ENCODE assay signal across 27 cellular contexts in the genomic region with DNA sequence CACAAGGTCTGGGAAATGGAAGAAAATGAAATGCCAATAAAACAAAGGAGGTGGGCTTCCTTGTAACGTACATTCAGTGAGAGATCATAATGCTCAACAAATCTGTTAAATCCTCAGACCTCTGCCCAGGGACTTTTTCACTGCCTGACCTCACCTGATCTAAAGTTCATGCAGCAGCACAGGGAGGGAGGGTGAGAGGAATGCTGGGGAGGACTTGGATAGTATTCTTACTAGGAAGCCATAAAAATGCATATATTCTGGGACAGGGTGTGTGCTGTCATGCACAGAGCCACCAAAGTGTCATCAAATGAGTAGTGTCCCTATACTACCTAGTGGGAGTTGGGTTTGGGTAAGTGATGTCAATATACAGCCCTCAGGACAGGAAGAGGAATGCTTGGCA. TPM values are rescaled to one million over a fixed set of nuclear protein-coding genes. Genes with fewer than 3 reads are reported as not detected.
"Had no signal": no experiment of that assay in that cellular context is flagged by ENCODE, and none has a peak within 500 bp of the region (broad histone marks: within the 10 kb centered on the region; RNA-seq: fewer than 3 reads in every experiment).

No MANE protein-coding gene starts in this region.

- H3K9me3 ChIP-seq: ascending aorta, body of pancreas, Peyer's patch had no signal

- H3K27ac Mint-ChIP-seq: activated CD8-positive, alpha-beta memory T cell treated with anti-CD3 and anti-CD28 coated beads, Interleukin-2, amount 10 ng/mL, durations not matched to agents 7 days and 5 days; activated naive CD4-positive, alpha-beta T cell treated with anti-CD3 and anti-CD28 coated beads, Interleukin-2, amount 50 U/mL, for 72 hours; activated naive CD8-positive, alpha-beta T cell treated with anti-CD3 and anti-CD28 coated beads, Interleukin-2, amount 50 U/mL, for 24 hours; activated T-cell treated with anti-CD3 and anti-CD28 coated beads, Interleukin-2, amount 50 U/mL, for 24 hours; activated T-helper 1 cell treated with anti-CD3 and anti-CD28 coated beads, Interleukin-12 subunit alpha, Interleukin-12 subunit beta, Interleukin-2, Interleukin-4 antibody, amounts not matched to agents 30 ng/mL and 10 ng/mL and 1 ng/mL, durations not matched to agents 14 hours and 24 hours and 36 hours; T-helper 1 cell treated with Interleukin-12 subunit alpha and Interleukin-12 subunit beta and Interleukin-4 antibody, amounts not matched to agents 30 μg/mL and 1 μg/mL, for 36 hours; WTC11 had no signal

- ATAC-seq: activated CD8-positive, alpha-beta memory T cell treated with anti-CD3 and anti-CD28 coated beads, Interleukin-2, amount 10 ng/mL, durations not matched to agents 7 days and 5 days; activated naive CD4-positive, alpha-beta T cell treated with anti-CD3 and anti-CD28 coated beads, Interleukin-2, amount 50 U/mL, for 72 hours; activated naive CD8-positive, alpha-beta T cell treated with anti-CD3 and anti-CD28 coated beads, Interleukin-2, amount 50 U/mL, for 24 hours; body of pancreas; K562; WTC11 had no signal

- H3K27ac ChIP-seq: ascending aorta, body of pancreas had no signal

- H3K4me1 Mint-ChIP-seq: activated naive CD8-positive, alpha-beta T cell treated with anti-CD3 and anti-CD28 coated beads, Interleukin-2, amount 50 U/mL, for 24 hours; WTC11 had no signal

- H3K4me1 ChIP-seq: ascending aorta, body of pancreas had no signal

- DNase-seq: activated CD4-positive, alpha-beta T cell treated with anti-CD3 and anti-CD28 coated beads for 48 hours; activated CD4-positive, alpha-beta T cell treated with anti-CD3 and anti-CD28 coated beads, Interleukin-2, amount 50 U/mL, for 4 hours; activated CD4-positive, CD25-positive, alpha-beta regulatory T cell treated with anti-CD3 and anti-CD28 coated beads, Interleukin-2, amount 50 U/mL, for 72 hours; activated CD8-positive, alpha-beta memory T cell treated with anti-CD3 and anti-CD28 coated beads, Interleukin-2, amount 10 ng/mL, durations not matched to agents 7 days and 5 days; activated effector memory CD4-positive, alpha-beta T cell treated with anti-CD3 and anti-CD28 coated beads, Interleukin-2, amount 50 U/mL, for 16 hours; activated naive CD4-positive, alpha-beta T cell treated with Interleukin-2 at 50 U/mL for 16 hours; activated naive CD8-positive, alpha-beta T cell treated with anti-CD3 and anti-CD28 coated beads, Interleukin-2, amount 50 U/mL, for 24 hours; activated T-cell treated with anti-CD3 and anti-CD28 coated beads, Interleukin-2, amount 50 U/mL, for 24 hours; amniotic stem cell; body of pancreas; Karpas-422; NCI-H1105 treated with DMSO at 0.1 percent for 48 hours; NCI-H1436 treated with DMSO at 0.1 percent for 48 hours; NCI-H187; NCI-H2081; NCI-H510A treated with DMSO at 0.1 percent for 48 hours; SHP77 treated with DMSO at 0.1 percent for 48 hours; T-helper 9 cell had no signal

- H3K4me3 ChIP-seq: ascending aorta, body of pancreas, K562, Peyer's patch had no signal

- H3K27me3 ChIP-seq: ascending aorta, body of pancreas, Peyer's patch had no signal

- H3K36me3 ChIP-seq: ascending aorta, Peyer's patch had no signal

- H3K27me3 Mint-ChIP-seq: activated CD8-positive, alpha-beta memory T cell treated with anti-CD3 and anti-CD28 coated beads, Interleukin-2, amount 10 ng/mL, durations not matched to agents 7 days and 5 days; activated T-cell treated with anti-CD3 and anti-CD28 coated beads, Interleukin-2, amount 50 U/mL, for 24 hours had no signal

- H3K36me3 Mint-ChIP-seq: activated CD8-positive, alpha-beta memory T cell treated with anti-CD3 and anti-CD28 coated beads, Interleukin-2, amount 10 ng/mL, durations not matched to agents 7 days and 5 days; activated naive CD4-positive, alpha-beta T cell treated with anti-CD3 and anti-CD28 coated beads, Interleukin-2, amount 50 U/mL, for 72 hours; WTC11 had no signal

- H3K4me3 Mint-ChIP-seq: activated CD8-positive, alpha-beta memory T cell treated with anti-CD3 and anti-CD28 coated beads, Interleukin-2, amount 10 ng/mL, durations not matched to agents 7 days and 5 days; activated naive CD8-positive, alpha-beta T cell treated with anti-CD3 and anti-CD28 coated beads, Interleukin-2, amount 50 U/mL, for 24 hours; activated T-cell treated with anti-CD3 and anti-CD28 coated beads, Interleukin-2, amount 50 U/mL, for 24 hours; activated T-helper 1 cell treated with anti-CD3 and anti-CD28 coated beads, Interleukin-12 subunit alpha, Interleukin-12 subunit beta, Interleukin-2, Interleukin-4 antibody, amounts not matched to agents 30 ng/mL and 10 ng/mL and 1 ng/mL, durations not matched to agents 14 hours and 24 hours and 36 hours; T-helper 1 cell treated with Interleukin-12 subunit alpha and Interleukin-12 subunit beta and Interleukin-4 antibody, amounts not matched to agents 30 μg/mL and 1 μg/mL, for 36 hours; WTC11 had no signal

RNA-seq across cellular contexts. Expression of a gene that starts 32.6 kb away (rescaled TPM):
- total RNA-seq: bronchial epithelial cell, SK-MEL-5 had no signal
- polyA plus RNA-seq: K562 had no signal
